In genomic region chr5:172886974-172887491, GRCh38 we compare ENCODE assay signal across 11 cellular contexts. TPM values are rescaled to one million over a fixed set of nuclear protein-coding genes. Genes with fewer than 3 reads are reported as not detected.
DNase-seq lines count a peak whose midpoint lies in the region; ATAC-seq, FAIRE-seq and TF ChIP-seq lines count a peak whose summit lies in the region.
"Had no signal": no experiment of that assay in that cellular context is flagged by ENCODE, and none has a peak within 500 bp of the region (broad histone marks: within the 10 kb centered on the region; RNA-seq: fewer than 3 reads in every experiment).

No MANE protein-coding gene starts in this region.

- peaks cover 3% of the 10 kb centered on the region for H3K4me1 Mint-ChIP-seq in endodermal cell

- no peaks in the 10 kb centered on the region for H3K27me3 ChIP-seq in endodermal cell (ENCODE audit: control insufficient read depth, insufficient read depth, low read length, poor library complexity, severe bottlenecking)
- H3K27me3 ChIP-seq in thyroid gland: no peaks in the 10 kb centered on the region

- H3K27me3 Mint-ChIP-seq in endodermal cell (ENCODE audit: insufficient read depth): no peaks in the 10 kb centered on the region
- H3K27me3 Mint-ChIP-seq: naive thymus-derived CD8-positive, alpha-beta T cell had no signal

- H3K36me3 Mint-ChIP-seq in endodermal cell (ENCODE audit: low read depth): peaks cover 50% of the 10 kb centered on the region

- H3K4me1 ChIP-seq in endodermal cell (ENCODE audit: control insufficient read depth, insufficient read depth, low read length) (no peaks in the 10 kb centered on the region), mesodermal cell (ENCODE audit: control insufficient read depth, insufficient read depth, low read length, poor library complexity, severe bottlenecking) (peaks cover 31% of the 10 kb centered on the region), thyroid gland (peaks cover 15 to 41% of the 10 kb centered on the region in 2 donors)

- H3K4me3 ChIP-seq in endodermal cell (ENCODE audit: low read length) (no peak overlapping the region), mesodermal cell (ENCODE audit: extremely low read depth, insufficient read depth, low read length, poor library complexity, severe bottlenecking) (no peak overlapping the region), thyroid gland (replicated peaks in 1 of 3) (no peak overlapping the region)

- DNase-seq in NOMO-1 treated with dmso at 0.1 percent for 144 hours (lab: John Stamatoyannopoulos, UW; ENCODE audit: unreplicated experiment) (peak; percentile 94), endodermal cell (no peak), thyroid gland (peak; percentile 76 to 78), NCI-H524 treated with DMSO at 0.1 percent for 48 hours (lab: John Stamatoyannopoulos, UW) (no peak), D721Med (ENCODE audit: insufficient read length, low spot score) (no peak)
- DNase-seq in activated naive CD4-positive, alpha-beta T cell (lab: John Stamatoyannopoulos, UW): no peak
- DNase-seq: naive thymus-derived CD8-positive, alpha-beta T cell; NCI-H1092 treated with DMSO at 0.1 percent for 48 hours had no signal

- WGBS in endodermal cell (ENCODE audit: insufficient coverage in 1 of 2, insufficient read length in 1 of 2), 2 experiments: 93 to 99% methylated on average over 10 to 17 of the region's 17 CpGs
- 93 to 94% methylated on average over 14 to 16 of the region's 17 CpGs for WGBS in mesodermal cell (ENCODE audit: insufficient coverage in 2 of 2), 2 experiments
- WGBS in thyroid gland, 2 donors: 42 to 58% methylated on average over 16 to 17 of the region's 17 CpGs

- ATAC-seq in GM19452 (IDR thresholded peaks at IDR 0.05; ENCODE audit: unreplicated experiment): no peak
- ATAC-seq: naive thymus-derived CD8-positive, alpha-beta T cell had no signal

- no peak overlapping the region for H3K9ac ChIP-seq in endodermal cell (ENCODE audit: extremely low read depth, low read length, poor library complexity, severe bottlenecking)

- intact Hi-C loops in thyroid gland (cut with DNase I): no loop called here

- H3K36me3 ChIP-seq in endodermal cell (ENCODE audit: control insufficient read depth, insufficient read depth, low read length) (peaks cover 44% of the 10 kb centered on the region), mesodermal cell (ENCODE audit: control insufficient read depth, insufficient read depth, low read length) (peaks cover 62% of the 10 kb centered on the region), thyroid gland (peaks cover 0 to 5% of the 10 kb centered on the region in 2 donors)

- H3K4me3 Mint-ChIP-seq in endodermal cell: no peak overlapping the region
- H3K4me3 Mint-ChIP-seq: naive thymus-derived CD8-positive, alpha-beta T cell had no signal

- H3K27ac ChIP-seq in endodermal cell (ENCODE audit: low read depth, low read length) (no peak overlapping the region), mesodermal cell (ENCODE audit: low read depth, low read length, severe bottlenecking) (peak overlapping the region; percentile 65), thyroid gland (peak overlapping the region; percentile 42 to 84 (median 79))

- TF ChIP-seq CTCF in endodermal cell (conservative IDR thresholded peaks at IDR 0.05) (no peak), thyroid gland (IDR thresholded peaks at IDR 0.05) (no peak), D721Med (IDR thresholded peaks at IDR 0.05; ENCODE audit: insufficient read depth, missing control alignments) (no peak)

- H3K9me3 Mint-ChIP-seq in endodermal cell: peaks cover 3% of the 10 kb centered on the region
- H3K9me3 Mint-ChIP-seq: naive thymus-derived CD8-positive, alpha-beta T cell had no signal

- FAIRE-seq in D721Med (lab: Jason Lieb, UNC): no peak
- FAIRE-seq: GM19239 had no signal

- H3K27ac Mint-ChIP-seq in endodermal cell: peak overlapping the region; percentile 61

- H3K9me3 ChIP-seq in endodermal cell (ENCODE audit: control insufficient read depth, low read length) (no peaks in the 10 kb centered on the region), mesodermal cell (ENCODE audit: control insufficient read depth, low read length) (peaks cover 6% of the 10 kb centered on the region), thyroid gland (no peaks in the 10 kb centered on the region)

- peak in 1 of 2 donors; percentile 36 for TF ChIP-seq POLR2A in thyroid gland (IDR thresholded peaks at IDR 0.05)

RNA-seq across cellular contexts. Expression of gene ERGIC1, which starts 53.0 kb away (rescaled TPM):
- total RNA-seq in endodermal cell (10 to 100 TPM; 81.9 to 94.8 TPM), thyroid gland (100 to 1,000 TPM; 156 to 214 (median 175) TPM)
- polyA plus RNA-seq in endodermal cell (2013, experiment 1 of 2): 79.3 TPM
- 73.2 TPM for polyA plus RNA-seq in endodermal cell (2013, experiment 2 of 2)
- polyA plus RNA-seq in mesodermal cell (2013, experiment 1 of 2): 116 TPM
- 100 TPM for polyA plus RNA-seq in mesodermal cell (2013, experiment 2 of 2)

Comparison
In these comparisons a context has a peak if more than half of its experiments do, and no peak if none do; other contexts are left out.
1. DNase-seq: peak in NOMO-1 treated with dmso at 0.1 percent for 144 hours (single experiment) and thyroid gland (2 of 2); none in endodermal cell (single experiment), NCI-H524 treated with DMSO at 0.1 percent for 48 hours (single experiment), D721Med (single experiment) and activated naive CD4-positive, alpha-beta T cell (0 of 4).